5 cellular contexts compared by ENCODE assay signal in genomic region chr20:45829673-45830106, GRCh38. TPM values are rescaled to one million over a fixed set of nuclear protein-coding genes. Genes with fewer than 3 reads are reported as not detected.
"Had no signal": no experiment of that assay in that cellular context is flagged by ENCODE, and none has a peak within 500 bp of the region (broad histone marks: within the 10 kb centered on the region; RNA-seq: fewer than 3 reads in every experiment).

No MANE protein-coding gene starts in this region.

RNA-seq across cellular contexts. Expression of gene TNNC2, which starts 2.6 kb away (rescaled TPM):
- total RNA-seq: cardiac septum, lower lobe of right lung, pulmonary artery endothelial cell had no signal

RNA-seq across cellular contexts. Expression of gene UBE2C, which starts 17.2 kb away (rescaled TPM):
- total RNA-seq: mesenteric fat pad had no signal
- polyA plus RNA-seq: naive thymus-derived CD8-positive, alpha-beta T cell had no signal
